28 cellular contexts compared by ENCODE assay signal in genomic region chr3:101204246-101204645, GRCh38.
A peak's percentile ranks its signal among the peaks of the same experiment; 100 is the strongest.
DNase-seq lines count a peak whose midpoint lies in the region; ATAC-seq, FAIRE-seq and TF ChIP-seq lines count a peak whose summit lies in the region.
"Had no signal": no experiment of that assay in that cellular context is flagged by ENCODE, and none has a peak within 500 bp of the region (broad histone marks: within the 10 kb centered on the region; RNA-seq: fewer than 3 reads in every experiment).

No MANE protein-coding gene starts in this region.

- intact Hi-C loops in IMR-90 (cut with micrococcal nuclease) (no loop called here), endothelial cell of umbilical vein (cut with micrococcal nuclease) (no loop called here)

- H3F3A ChIP-seq in neural progenitor cell (ENCODE audit: low read depth): no peaks in the 10 kb centered on the region

- ATAC-seq in IMR-90 (ENCODE audit: low read depth): no peak; the same call in 1 of the 2 replicates
- ATAC-seq: activated CD4-positive, CD25-positive, alpha-beta regulatory T cell treated with anti-CD3 and anti-CD28 coated beads, Interleukin-2, amount 50 U/mL, for 24 hours; stimulated activated effector memory CD8-positive, alpha-beta T cell treated with anti-CD3 and anti-CD28 coated beads, Interleukin-12 subunit alpha, Interleukin-12 subunit beta, amount 100 ng/mL, for 72 hours; T-helper 17 cell had no signal

- H2BK120ac ChIP-seq in IMR-90 (ENCODE audit: low read depth, low read length): no peak overlapping the region

- H3K56ac ChIP-seq in IMR-90 (ENCODE audit: extremely low read depth, insufficient read depth, low read length): no peak overlapping the region

- no peak overlapping the region for H3K18ac ChIP-seq in IMR-90 (ENCODE audit: low read depth, low read length)

- no peak overlapping the region for H2BK20ac ChIP-seq in IMR-90 (ENCODE audit: low read depth, low read length)

- H3K4me3 Mint-ChIP-seq in neural progenitor cell: no peak overlapping the region
- H3K4me3 Mint-ChIP-seq: activated naive CD4-positive, alpha-beta T cell treated with anti-CD3 and anti-CD28 coated beads for 36 hours; activated T-helper 1 cell treated with anti-CD3 and anti-CD28 coated beads, Interleukin-12 subunit alpha, Interleukin-12 subunit beta, Interleukin-2, Interleukin-4 antibody, amounts not matched to agents 30 ng/mL and 10 ng/mL and 1 ng/mL, durations not matched to agents 14 hours and 24 hours and 36 hours; CD4-positive, alpha-beta T cell; stimulated activated effector memory CD8-positive, alpha-beta T cell treated with anti-CD3 and anti-CD28 coated beads, Interleukin-12 subunit alpha, Interleukin-12 subunit beta, amount 100 ng/mL, for 72 hours; T-helper 17 cell had no signal

- H3K36me3 ChIP-seq in IMR-90 (ENCODE audit: control insufficient read depth, insufficient read depth, low read length) (no peaks in the 10 kb centered on the region), endothelial cell of umbilical vein (ENCODE audit: control insufficient read depth in 2 of 2, extremely low read depth in 1 of 2, insufficient read depth in 2 of 2, low read length in 2 of 2) (no peaks in the 10 kb centered on the region), neural progenitor cell (no peaks in the 10 kb centered on the region)
- H3K36me3 ChIP-seq: cardiac muscle cell, sigmoid colon, upper lobe of left lung had no signal

- no peaks in the 10 kb centered on the region for H3K4me1 Mint-ChIP-seq in neural progenitor cell
- H3K4me1 Mint-ChIP-seq: stimulated activated effector memory CD8-positive, alpha-beta T cell treated with anti-CD3 and anti-CD28 coated beads, Interleukin-12 subunit alpha, Interleukin-12 subunit beta, amount 100 ng/mL, for 72 hours had no signal

- FAIRE-seq in endothelial cell of umbilical vein (lab: Jason Lieb, UNC): no peak
- FAIRE-seq: endometrium, GM12892 had no signal

- POLR2A ChIA-PET in IMR-90 (lab: Charles Lee; ENCODE audit: unreplicated experiment) (no interaction called here), endothelial cell of umbilical vein (lab: Charles Lee) (no interaction called here)

- no peaks in the 10 kb centered on the region for H3K9me3 Mint-ChIP-seq in neural progenitor cell
- H3K9me3 Mint-ChIP-seq: activated naive CD4-positive, alpha-beta T cell treated with anti-CD3 and anti-CD28 coated beads for 36 hours; activated T-helper 1 cell treated with anti-CD3 and anti-CD28 coated beads, Interleukin-12 subunit alpha, Interleukin-12 subunit beta, Interleukin-2, Interleukin-4 antibody, amounts not matched to agents 30 ng/mL and 10 ng/mL and 1 ng/mL, durations not matched to agents 14 hours and 24 hours and 36 hours; CD4-positive, alpha-beta T cell; stimulated activated effector memory CD8-positive, alpha-beta T cell treated with anti-CD3 and anti-CD28 coated beads, Interleukin-12 subunit alpha, Interleukin-12 subunit beta, amount 100 ng/mL, for 72 hours had no signal

- no peak overlapping the region for H4K91ac ChIP-seq in IMR-90 (ENCODE audit: insufficient read depth, low read depth, low read length)

- H2AK5ac ChIP-seq in IMR-90 (ENCODE audit: low read depth, low read length): no peak overlapping the region

- H2AK9ac ChIP-seq in IMR-90 (replicated peaks; ENCODE audit: low read depth, low read length, poor library complexity): no peak overlapping the region

- H3K79me2 ChIP-seq in endothelial cell of umbilical vein (ENCODE audit: control insufficient read depth, insufficient read depth, low read length): no peaks in the 10 kb centered on the region
- H3K79me2 ChIP-seq in neural progenitor cell (ENCODE audit: low read depth): no peaks in the 10 kb centered on the region
- H3K79me2 ChIP-seq: parathyroid adenoma had no signal

- DNase-seq in AG20443 (ENCODE audit: low spot score) (peak; percentile 20), IMR-90 (peak; percentile 18), endothelial cell of umbilical vein (ENCODE audit: low read depth, low spot score) (no peak), neural progenitor cell (ENCODE audit: low spot score) (peak; percentile 16), NCI-H345 treated with DMSO at 0.1 percent for 48 hours (lab: John Stamatoyannopoulos, UW; ENCODE audit: unreplicated experiment) (no peak), NCI-H1092 (lab: John Stamatoyannopoulos, UW) (no peak)
- no peak for DNase-seq in activated CD8-positive, alpha-beta memory T cell treated with anti-CD3 and anti-CD28 coated beads, Interleukin-2, amount 50 U/mL, for 4 hours
- DNase-seq: activated CD4-positive, alpha-beta T cell treated with anti-CD3 and anti-CD28 coated beads, Interleukin-2, amount 50 U/mL, for 48 hours; activated naive CD4-positive, alpha-beta T cell treated with anti-CD3 and anti-CD28 coated beads for 36 hours; CD4-positive, alpha-beta T cell; dermis blood vessel endothelial cell; DMS 273 treated with DMSO at 0.1 percent for 48 hours; NCI-H1105; NCI-H1930; NCI-H748 treated with DMSO at 0.1 percent for 48 hours; sigmoid colon; stimulated activated CD4-positive, alpha-beta T cell treated with anti-CD3 and anti-CD28 coated beads, Interleukin-4, amount 100 ng/mL, for 24 hours; T-helper 17 cell; upper lobe of left lung had no signal

- H2AFZ ChIP-seq in IMR-90 (replicated peaks; ENCODE audit: low read length, poor library complexity) (peak overlapping the region; percentile 53), endothelial cell of umbilical vein (ENCODE audit: low read depth, low read length) (peak overlapping the region; percentile 57), neural progenitor cell (replicated peaks) (peak overlapping the region; percentile 28)
- H2AFZ ChIP-seq: parathyroid adenoma had no signal

- no peak for TF ChIP-seq RAD21 in IMR-90 (IDR thresholded peaks at IDR 0.05; ENCODE audit: low read length)

- H3K79me1 ChIP-seq in IMR-90 (ENCODE audit: low read depth in 1 of 2, low read length in 2 of 2): no peaks in the 10 kb centered on the region

- H3K27ac Mint-ChIP-seq in neural progenitor cell: no peak overlapping the region
- H3K27ac Mint-ChIP-seq: activated naive CD4-positive, alpha-beta T cell treated with anti-CD3 and anti-CD28 coated beads for 36 hours; activated T-helper 1 cell treated with anti-CD3 and anti-CD28 coated beads, Interleukin-12 subunit alpha, Interleukin-12 subunit beta, Interleukin-2, Interleukin-4 antibody, amounts not matched to agents 30 ng/mL and 10 ng/mL and 1 ng/mL, durations not matched to agents 14 hours and 24 hours and 36 hours; CD4-positive, alpha-beta T cell; stimulated activated effector memory CD8-positive, alpha-beta T cell treated with anti-CD3 and anti-CD28 coated beads, Interleukin-12 subunit alpha, Interleukin-12 subunit beta, amount 100 ng/mL, for 72 hours; T-helper 17 cell had no signal

- H3K9ac ChIP-seq in IMR-90 (ENCODE audit: low read depth, low read length): no peak overlapping the region
- H3K9ac ChIP-seq in endothelial cell of umbilical vein (replicated peaks; ENCODE audit: extremely low read depth, insufficient read depth, low read length): no peak overlapping the region
- H3K9ac ChIP-seq in neural progenitor cell: no peak overlapping the region
- H3K9ac ChIP-seq: parathyroid adenoma had no signal

- H4K8ac ChIP-seq in IMR-90 (ENCODE audit: low read depth in 2 of 2, low read length in 2 of 2): no peak overlapping the region

- dilution Hi-C loops in IMR-90 (cut with HindIII; ENCODE audit: low sequenced_read_pairs, unreplicated experiment): no loop called here
- dilution Hi-C loops in endothelial cell of umbilical vein (cut with MboI; ENCODE audit: extremely low pct_ligation_motif_present, low sequenced_read_pairs): no loop called here

- CTCF ChIA-PET in IMR-90 (lab: Yijun Ruan, JAX) (interaction anchor here (0.6 to 0.7 kb wide), 2 partner anchors 263 to 910 kb away, joined by 3 read pairs; no protein-coding TSS in a partner anchor), endothelial cell of umbilical vein (lab: Charles Lee) (no interaction called here)

- H3K4me3 ChIP-seq in IMR-90 (ENCODE audit: insufficient read depth, low read depth, low read length): no peak overlapping the region
- H3K4me3 ChIP-seq in endothelial cell of umbilical vein (replicated peaks in 1 of 3; ENCODE audit: insufficient read depth in 1 of 3, low read depth in 1 of 3, low read length in 3 of 3): no peak overlapping the region
- no peak overlapping the region for H3K4me3 ChIP-seq in neural progenitor cell
- H3K4me3 ChIP-seq: cardiac muscle cell, lung, sigmoid colon, SK-N-MC, upper lobe of left lung had no signal

- H3K27ac ChIP-seq in IMR-90 (ENCODE audit: insufficient read depth, low read length) (no peak overlapping the region), endothelial cell of umbilical vein (ENCODE audit: insufficient read depth, low read depth, low read length) (no peak overlapping the region), neural progenitor cell (no peak overlapping the region)
- H3K27ac ChIP-seq: cardiac muscle cell, parathyroid adenoma, SK-N-MC, upper lobe of left lung had no signal

- H3K14ac ChIP-seq in IMR-90 (replicated peaks; ENCODE audit: low read depth, low read length): no peak overlapping the region

- no peaks in the 10 kb centered on the region for H3K27me3 Mint-ChIP-seq in neural progenitor cell (ENCODE audit: insufficient read depth, low read depth)

- H4K5ac ChIP-seq in IMR-90 (ENCODE audit: low read depth, low read length): no peak overlapping the region

- TF ChIP-seq POLR2A in IMR-90 (IDR thresholded peaks at IDR 0.05; ENCODE audit: low read depth, low read length): no peak
- no peak for TF ChIP-seq POLR2A in endothelial cell of umbilical vein (IDR thresholded peaks at IDR 0.05; ENCODE audit: low read depth, low read length)

- H3K36me3 Mint-ChIP-seq in neural progenitor cell: no peaks in the 10 kb centered on the region
- H3K36me3 Mint-ChIP-seq: stimulated activated effector memory CD8-positive, alpha-beta T cell treated with anti-CD3 and anti-CD28 coated beads, Interleukin-12 subunit alpha, Interleukin-12 subunit beta, amount 100 ng/mL, for 72 hours had no signal

- no peak overlapping the region for H2BK15ac ChIP-seq in IMR-90 (ENCODE audit: low read depth, low read length)

- H3K4me2 ChIP-seq in IMR-90 (ENCODE audit: low read depth, low read length): no peak overlapping the region
- H3K4me2 ChIP-seq in endothelial cell of umbilical vein (ENCODE audit: insufficient read depth, low read length): no peak overlapping the region
- no peak overlapping the region for H3K4me2 ChIP-seq in neural progenitor cell

- no peak overlapping the region for H3K4ac ChIP-seq in IMR-90 (ENCODE audit: low read depth, low read length)

- H3K27me3 ChIP-seq in IMR-90 (ENCODE audit: control insufficient read depth, insufficient read depth, low read length): peaks cover 2% of the 10 kb centered on the region; the same call in 1 of the 2 replicates
- no peaks in the 10 kb centered on the region for H3K27me3 ChIP-seq in endothelial cell of umbilical vein (ENCODE audit: control insufficient read depth in 2 of 2, insufficient read depth in 2 of 2, low read length in 2 of 2)
- no peaks in the 10 kb centered on the region for H3K27me3 ChIP-seq in neural progenitor cell
- H3K27me3 ChIP-seq: cardiac muscle cell, sigmoid colon, upper lobe of left lung had no signal

- H3K23ac ChIP-seq in IMR-90 (ENCODE audit: low read depth, low read length): peak overlapping the region; percentile 24; the same call in 1 of the 2 replicates

- H4K20me1 ChIP-seq in IMR-90 (ENCODE audit: insufficient read depth, low read length) (no peaks in the 10 kb centered on the region), endothelial cell of umbilical vein (replicated peaks; ENCODE audit: control insufficient read depth, extremely low read depth, insufficient read depth, low read length) (no peaks in the 10 kb centered on the region), neural progenitor cell (ENCODE audit: low read depth) (no peaks in the 10 kb centered on the region)

- TF ChIP-seq CTCF in IMR-90 (conservative IDR thresholded peaks at IDR 0.05; ENCODE audit: low read depth, low read length): no peak
- TF ChIP-seq CTCF in endothelial cell of umbilical vein (IDR thresholded peaks at IDR 0.05; ENCODE audit: extremely low read depth in 1 of 2, insufficient read depth in 1 of 2, low read depth in 1 of 2, low read length in 2 of 2): no peak
- TF ChIP-seq CTCF in neural progenitor cell (IDR thresholded peaks at IDR 0.05): no peak

- WGBS in IMR-90 (ENCODE audit: extremely low coverage in 2 of 2, insufficient read length in 1 of 2), 2 experiments: no CpG with 5 or more reads among the region's 2 CpGs

- no peak overlapping the region for H2BK5ac ChIP-seq in IMR-90 (ENCODE audit: low read depth, low read length, poor library complexity, severe bottlenecking)

- no TSS peak for BruUV-seq in IMR-90 (replicated peaks; lab: Mats Ljungman, UMichigan)
- BruUV-seq in endothelial cell of umbilical vein (replicated peaks; lab: Mats Ljungman, UMichigan): no TSS peak

- in situ Hi-C loops in IMR-90 (cut with MboI; ENCODE audit: low sequenced_read_pairs): loop anchor here (10.0 kb wide), 1 partner anchor 469 kb away; no protein-coding TSS in a partner anchor

- no peaks in the 10 kb centered on the region for H3K4me1 ChIP-seq in IMR-90 (ENCODE audit: control insufficient read depth, insufficient read depth, low read length)
- no peaks in the 10 kb centered on the region for H3K4me1 ChIP-seq in endothelial cell of umbilical vein (ENCODE audit: control insufficient read depth, extremely low read depth, insufficient read depth, low read length)
- H3K4me1 ChIP-seq in neural progenitor cell: no peaks in the 10 kb centered on the region
- H3K4me1 ChIP-seq: upper lobe of left lung had no signal

- no peaks in the 10 kb centered on the region for H3K9me1 ChIP-seq in IMR-90 (ENCODE audit: insufficient read depth, low read length)
- no peaks in the 10 kb centered on the region for H3K9me1 ChIP-seq in endothelial cell of umbilical vein (replicated peaks; ENCODE audit: control insufficient read depth, extremely low read depth, insufficient read depth, low read length)

- H3K9me3 ChIP-seq in IMR-90 (ENCODE audit: control insufficient read depth, insufficient read depth, low read length) (no peaks in the 10 kb centered on the region), endothelial cell of umbilical vein (replicated peaks; ENCODE audit: control insufficient read depth, insufficient read depth, low read length) (no peaks in the 10 kb centered on the region), neural progenitor cell (ENCODE audit: low read depth) (no peaks in the 10 kb centered on the region)
- H3K9me3 ChIP-seq: sigmoid colon, upper lobe of left lung had no signal

Comparison
In these comparisons a context has a peak if more than half of its experiments do, and no peak if none do; other contexts are left out.
1. DNase-seq: peak in AG20443 (single experiment), IMR-90 (single experiment) and neural progenitor cell (single experiment); none in endothelial cell of umbilical vein (single experiment), NCI-H345 treated with DMSO at 0.1 percent for 48 hours (single experiment), NCI-H1092 (single experiment) and activated CD8-positive, alpha-beta memory T cell treated with anti-CD3 and anti-CD28 coated beads, Interleukin-2, amount 50 U/mL, for 4 hours (single experiment).
2. Peak in every context shown above with its lines, with median percentiles within 50 percentile points of each other: H2AFZ ChIP-seq.